ENCODE assay signal across 17 cellular contexts in genomic region chr18:50311573-50312106, GRCh38. TPM values are rescaled to one million over a fixed set of nuclear protein-coding genes. Genes with fewer than 3 reads are reported as not detected.
DNase-seq lines count a peak whose midpoint lies in the region; ATAC-seq and TF ChIP-seq lines count a peak whose summit lies in the region.
"Had no signal": no experiment of that assay in that cellular context is flagged by ENCODE, and none has a peak within 500 bp of the region (broad histone marks: within the 10 kb centered on the region; RNA-seq: fewer than 3 reads in every experiment).

No MANE protein-coding gene starts in this region.

- intact Hi-C loops in posterior vena cava (cut with DNase I), result no loop called here

- DNase-seq in NB4 (ENCODE audit: low read depth) (peak; percentile 25), epithelial cell of proximal tubule (ENCODE audit: low read depth) (peak; percentile 39), renal cortical epithelial cell (ENCODE audit: low read depth) (peak; percentile 30), posterior vena cava (ENCODE audit: low spot score) (no peak), NCI-H226 (no peak)
- DNase-seq: activated CD4-positive, alpha-beta memory T cell treated with anti-CD3 and anti-CD28 coated beads, Interleukin-2, amount 10 ng/mL, durations not matched to agents 7 days and 5 days; CD4-positive, alpha-beta T cell; DMS 273 treated with DMSO at 0.1 percent for 48 hours; NCI-H146; NCI-H2171 treated with DMSO at 0.1 percent for 48 hours; NCI-H69; T-helper 9 cell had no signal

- no peak for TF ChIP-seq POLR2A in NB4 (IDR thresholded peaks at IDR 0.05; ENCODE audit: extremely low read depth, insufficient read length)

- peak overlapping the region; percentile 47; the same call in 1 of the 2 replicates for H3K4me3 ChIP-seq in GM08714 (ENCODE audit: low read length)
- no peak overlapping the region for H3K4me3 ChIP-seq in NB4 (ENCODE audit: low read depth, low read length)
- no peak overlapping the region for H3K4me3 ChIP-seq in epithelial cell of proximal tubule (ENCODE audit: low read depth, low read length)
- H3K4me3 ChIP-seq: skin epidermis had no signal

- no peak for ATAC-seq in HG03521 (IDR thresholded peaks at IDR 0.05; ENCODE audit: unreplicated experiment)
- ATAC-seq: activated CD4-positive, CD25-positive, alpha-beta regulatory T cell treated with anti-CD3 and anti-CD28 coated beads, Interleukin-2, amount 50 U/mL, for 24 hours; stimulated activated effector memory CD8-positive, alpha-beta T cell treated with anti-CD3 and anti-CD28 coated beads, Interleukin-12 subunit alpha, Interleukin-12 subunit beta, amount 100 ng/mL, for 72 hours had no signal

- TF ChIP-seq CTCF in NB4 (IDR thresholded peaks at IDR 0.05; ENCODE audit: low read depth, low read length), result no peak
- no peak for TF ChIP-seq CTCF in epithelial cell of proximal tubule (conservative IDR thresholded peaks at IDR 0.05; ENCODE audit: low read depth, low read length)

RNA-seq across cellular contexts. Expression of gene CXXC1, which starts 24.1 kb away (rescaled TPM):
- total RNA-seq in epithelial cell of proximal tubule, result 35.8 and 50.9 TPM in 2 replicates
- 24.5 and 61.1 TPM in 2 replicates for total RNA-seq in renal cortical epithelial cell
- total RNA-seq in posterior vena cava, result 10 to 100 TPM; 35.7 to 55.2 TPM

RNA-seq across cellular contexts. Expression of gene MBD1, which starts 30.3 kb away (rescaled TPM):
- total RNA-seq in epithelial cell of proximal tubule, result 56.5 and 70.2 TPM in 2 replicates
- total RNA-seq in renal cortical epithelial cell, result 32.6 and 62.7 TPM in 2 replicates
- total RNA-seq in posterior vena cava, result 10 to 100 TPM; 42.2 to 48.6 TPM

RNA-seq across cellular contexts. Expression of gene CFAP53, which starts 45.3 kb away (rescaled TPM):
- total RNA-seq in epithelial cell of proximal tubule (0.22 and 0.69 TPM in 2 replicates), renal cortical epithelial cell (0.35 and 2.2 TPM in 2 replicates), posterior vena cava (not detected)

Comparison
In these comparisons a context has a peak if more than half of its experiments do, and no peak if none do; other contexts are left out.
1. DNase-seq: peak in NB4 (single experiment), epithelial cell of proximal tubule (single experiment) and renal cortical epithelial cell (single experiment); none in posterior vena cava (single experiment) and NCI-H226 (single experiment).